ENCODE assay signal across 16 cellular contexts in the genomic region with DNA sequence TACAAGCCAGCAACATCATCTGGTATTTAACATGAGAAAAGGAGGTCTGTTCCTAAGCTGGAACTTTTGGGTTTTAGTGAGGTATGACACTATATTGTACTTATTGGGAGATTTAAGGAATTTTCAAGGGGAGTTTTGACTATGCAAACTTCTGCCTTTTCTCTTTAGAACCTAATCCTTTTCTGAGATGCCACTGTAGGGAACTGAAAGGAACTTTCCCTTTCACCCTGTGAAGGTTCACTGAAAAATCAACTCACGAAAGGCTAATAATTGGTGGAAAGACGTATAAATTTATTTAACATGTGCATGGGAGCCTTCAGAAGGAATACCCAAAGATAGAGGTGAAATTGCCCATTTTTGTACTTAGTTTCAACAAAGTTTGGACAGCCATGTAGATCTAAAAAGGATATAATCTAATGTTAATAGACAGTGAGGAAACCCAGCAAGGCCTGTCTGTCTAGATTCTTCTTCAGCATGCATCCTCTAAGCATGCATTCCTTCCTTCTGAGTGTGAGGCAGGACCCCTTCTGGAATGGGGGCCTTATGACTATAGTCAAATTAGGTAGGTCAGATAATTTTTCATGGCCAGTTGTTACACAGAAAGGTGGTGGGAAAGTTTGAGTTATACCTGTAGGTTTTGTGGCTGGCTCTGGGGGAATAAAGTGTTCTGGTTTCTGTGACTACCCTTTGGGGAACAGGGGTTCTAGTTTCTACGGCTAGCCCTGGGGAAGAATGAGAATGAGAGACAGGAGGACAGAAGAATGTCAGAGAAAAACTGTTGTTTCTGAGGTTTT.
DNase-seq lines count a peak whose midpoint lies in the region; ATAC-seq and TF ChIP-seq lines count a peak whose summit lies in the region.
"Had no signal": no experiment of that assay in that cellular context is flagged by ENCODE, and none has a peak within 500 bp of the region (broad histone marks: within the 10 kb centered on the region; RNA-seq: fewer than 3 reads in every experiment).

No MANE protein-coding gene starts in this region.

- H4K20me1 ChIP-seq in OCI-LY7 (ENCODE audit: insufficient read depth, low read length): no peaks in the 10 kb centered on the region

- no peak overlapping the region for H3K27ac ChIP-seq in OCI-LY7 (ENCODE audit: low read depth, low read length, poor library complexity, severe bottlenecking)
- H3K27ac ChIP-seq: upper lobe of right lung had no signal

- no peaks in the 10 kb centered on the region for H3K79me2 ChIP-seq in OCI-LY7 (ENCODE audit: insufficient read depth, low read depth, low read length)

- no peaks in the 10 kb centered on the region for H3K9me2 ChIP-seq in OCI-LY7 (ENCODE audit: insufficient read depth, low read length)

- peaks cover 27% of the 10 kb centered on the region for H3K4me1 ChIP-seq in OCI-LY7 (ENCODE audit: insufficient read depth, low read length, poor library complexity, severe bottlenecking)
- H3K4me1 ChIP-seq: upper lobe of right lung had no signal

- H3K36me3 ChIP-seq in OCI-LY7 (ENCODE audit: insufficient read depth, low read length): no peaks in the 10 kb centered on the region
- H3K36me3 ChIP-seq: upper lobe of right lung had no signal

- no peak overlapping the region for H2AFZ ChIP-seq in OCI-LY7 (ENCODE audit: low read length)

- 0 out of 2 replicates have a peak overlapping the region, but pooled peaks have one; percentile 5 for H3K4me2 ChIP-seq in OCI-LY7 (ENCODE audit: low read length)

- intact Hi-C loops in OCI-LY7 (cut with micrococcal nuclease; ENCODE audit: unreplicated experiment): no loop called here

- 0 out of 2 replicates have a peak, but pooled peaks cover 4% of the 10 kb centered on the region for H3K9me3 ChIP-seq in OCI-LY7 (ENCODE audit: low read length)
- H3K9me3 ChIP-seq: upper lobe of right lung had no signal

- POLR2A ChIA-PET in OCI-LY7 (lab: Charles Lee): interaction anchor here (1.0 to 2.0 kb wide), 4 partner anchors 10 to 88 kb away, joined by 3 to 8 read pairs (median 3); no protein-coding TSS in a partner anchor

- BruUV-seq in OCI-LY7 (replicated peaks; lab: Mats Ljungman, UMichigan): no TSS peak

- ATAC-seq in GM19328 (IDR thresholded peaks at IDR 0.05; ENCODE audit: unreplicated experiment) (peak; percentile 51), HG02870 (IDR thresholded peaks at IDR 0.05; ENCODE audit: unreplicated experiment) (peak; percentile 94), GM19467 (IDR thresholded peaks at IDR 0.05; ENCODE audit: unreplicated experiment) (no peak)
- ATAC-seq: activated T-cell treated with anti-CD3 and anti-CD28 coated beads, Interleukin-2, amount 50 U/mL, for 4 hours; effector memory CD8-positive, alpha-beta T cell; upper lobe of right lung had no signal

- TF ChIP-seq CTCF in OCI-LY7 (conservative IDR thresholded peaks at IDR 0.05; ENCODE audit: low read length): no peak

- DNase-seq in ELR (ENCODE audit: low read depth) (peak; percentile 44), OCI-LY7 (ENCODE audit: low spot score) (no peak), NCI-H2196 (lab: John Stamatoyannopoulos, UW; ENCODE audit: unreplicated experiment) (no peak), pons (ENCODE audit: low spot score) (no peak), GF-D8 (lab: John Stamatoyannopoulos, UW) (no peak)
- DNase-seq: ACHN; activated CD4-positive, CD25-positive, alpha-beta regulatory T cell; activated T-cell treated with anti-CD3 and anti-CD28 coated beads, Interleukin-2, amount 50 U/mL, for 4 hours; DMS153; effector memory CD8-positive, alpha-beta T cell; NCI-H1436; small intestine; upper lobe of right lung had no signal

- H3K4me3 ChIP-seq in OCI-LY7 (ENCODE audit: low read depth, low read length, poor library complexity, severe bottlenecking): no peak overlapping the region
- H3K4me3 ChIP-seq: upper lobe of right lung had no signal

- CTCF ChIA-PET in OCI-LY7 (lab: Charles Lee; ENCODE audit: unreplicated experiment): no interaction called here
